In genomic region chr4:77854431-77855111, GRCh38 we compare ENCODE assay signal across 13 cellular contexts. TPM values are rescaled to one million over a fixed set of nuclear protein-coding genes. Genes with fewer than 3 reads are reported as not detected.
DNase-seq lines count a peak whose midpoint lies in the region; ATAC-seq and TF ChIP-seq lines count a peak whose summit lies in the region.
"Had no signal": no experiment of that assay in that cellular context is flagged by ENCODE, and none has a peak within 500 bp of the region (broad histone marks: within the 10 kb centered on the region; RNA-seq: fewer than 3 reads in every experiment).

No MANE protein-coding gene starts in this region.

- no peaks in the 10 kb centered on the region for H3K4me1 ChIP-seq in gastroesophageal sphincter

- DNase-seq in NK-92 treated with Interleukin-12 subunit alpha and Interleukin-12 subunit beta, amount 100 ng/mL, for 24 hours (lab: John Stamatoyannopoulos, UW), result peak; percentile 4
- DNase-seq in NK-92 (lab: John Stamatoyannopoulos, UW; ENCODE audit: unreplicated experiment) (no peak), ureter (ENCODE audit: low spot score) (no peak), NOMO-1 treated with DMSO at 0.1 percent for 48 hours (lab: John Stamatoyannopoulos, UW; ENCODE audit: unreplicated experiment) (no peak)
- peak; percentile 58 for DNase-seq in activated CD4-positive, alpha-beta memory T cell treated with anti-CD3 and anti-CD28 coated beads, Interleukin-2, amount 10 ng/mL, durations not matched to agents 7 days and 5 days
- DNase-seq: amygdala had no signal

- TF ChIP-seq CTCF in gastroesophageal sphincter (IDR thresholded peaks at IDR 0.05), result no peak

- H3K36me3 Mint-ChIP-seq in activated CD4-positive, alpha-beta memory T cell treated with anti-CD3 and anti-CD28 coated beads, Interleukin-2, amount 10 ng/mL, durations not matched to agents 7 days and 5 days (ENCODE audit: low read depth), result peaks cover 10% of the 10 kb centered on the region
- no peaks in the 10 kb centered on the region for H3K36me3 Mint-ChIP-seq in stimulated activated memory B cell treated with anti-CD40 and anti-IgM and Interleukin-4, amounts not matched to agents 10 μg/mL and 1 μg/mL and 100 μg/mL, for 72 hours
- H3K36me3 Mint-ChIP-seq: mesothelial cell of epicardium had no signal

- no peak for TF ChIP-seq POLR2A in gastroesophageal sphincter (IDR thresholded peaks at IDR 0.05)

- peaks cover 8% of the 10 kb centered on the region for H3K27me3 ChIP-seq in gastroesophageal sphincter

- peak overlapping the region; percentile 73 for H3K4me3 Mint-ChIP-seq in activated CD4-positive, alpha-beta memory T cell treated with anti-CD3 and anti-CD28 coated beads, Interleukin-2, amount 10 ng/mL, durations not matched to agents 7 days and 5 days
- peak overlapping the region; percentile 33 for H3K4me3 Mint-ChIP-seq in stimulated activated memory B cell treated with anti-CD40 and anti-IgM and Interleukin-4, amounts not matched to agents 10 μg/mL and 1 μg/mL and 100 μg/mL, for 72 hours
- H3K4me3 Mint-ChIP-seq: GM23338, mesothelial cell of epicardium had no signal

- ATAC-seq in gastroesophageal sphincter, result no peak
- ATAC-seq in stimulated activated memory B cell treated with anti-CD40 and anti-IgM and Interleukin-4, amounts not matched to agents 10 μg/mL and 1 μg/mL and 100 μg/mL, for 72 hours, result no peak
- no peak for ATAC-seq in HG02798 (IDR thresholded peaks at IDR 0.05; ENCODE audit: poor library complexity, unreplicated experiment)
- ATAC-seq: GM23338 had no signal

- H3K9me3 Mint-ChIP-seq in activated CD4-positive, alpha-beta memory T cell treated with anti-CD3 and anti-CD28 coated beads, Interleukin-2, amount 10 ng/mL, durations not matched to agents 7 days and 5 days, result no peaks in the 10 kb centered on the region
- no peaks in the 10 kb centered on the region for H3K9me3 Mint-ChIP-seq in stimulated activated memory B cell treated with anti-CD40 and anti-IgM and Interleukin-4, amounts not matched to agents 10 μg/mL and 1 μg/mL and 100 μg/mL, for 72 hours
- H3K9me3 Mint-ChIP-seq: GM23338, mesothelial cell of epicardium had no signal

- POLR2A ChIA-PET in activated CD4-positive, alpha-beta memory T cell treated with anti-CD3 and anti-CD28 coated beads, Interleukin-2, amount 10 ng/mL, durations not matched to agents 7 days and 5 days (lab: Charles Lee), result interaction anchor here (1.0 to 10.4 kb wide), 4 partner anchors 8 to 53 kb away, joined by 3 to 611 read pairs (median 182); partner anchors contain the start of genes CNOT6L and MRPL1

- CTCF ChIA-PET in activated CD4-positive, alpha-beta memory T cell treated with anti-CD3 and anti-CD28 coated beads, Interleukin-2, amount 10 ng/mL, durations not matched to agents 7 days and 5 days (lab: Charles Lee), result interaction anchor here (1.5 to 8.7 kb wide), 2 partner anchors 35 to 36 kb away, joined by 12 to 118 read pairs; partner anchors contain the start of gene CNOT6L

- no peaks in the 10 kb centered on the region for H3K36me3 ChIP-seq in gastroesophageal sphincter

- H3K27ac ChIP-seq in gastroesophageal sphincter, result peak overlapping the region in 3 of 4 donors; percentile 24 to 59 (median 44)
- H3K27ac ChIP-seq: 22Rv1 had no signal

- peaks cover 67% of the 10 kb centered on the region for H3K4me1 Mint-ChIP-seq in activated CD4-positive, alpha-beta memory T cell treated with anti-CD3 and anti-CD28 coated beads, Interleukin-2, amount 10 ng/mL, durations not matched to agents 7 days and 5 days
- peaks cover 51% of the 10 kb centered on the region for H3K4me1 Mint-ChIP-seq in stimulated activated memory B cell treated with anti-CD40 and anti-IgM and Interleukin-4, amounts not matched to agents 10 μg/mL and 1 μg/mL and 100 μg/mL, for 72 hours
- H3K4me1 Mint-ChIP-seq: GM23338, mesothelial cell of epicardium had no signal

- H3K27ac Mint-ChIP-seq in activated CD4-positive, alpha-beta memory T cell treated with anti-CD3 and anti-CD28 coated beads, Interleukin-2, amount 10 ng/mL, durations not matched to agents 7 days and 5 days, result peak overlapping the region; percentile 100
- peak overlapping the region; percentile 84 for H3K27ac Mint-ChIP-seq in stimulated activated memory B cell treated with anti-CD40 and anti-IgM and Interleukin-4, amounts not matched to agents 10 μg/mL and 1 μg/mL and 100 μg/mL, for 72 hours
- H3K27ac Mint-ChIP-seq: GM23338, mesothelial cell of epicardium had no signal

- H3K27me3 Mint-ChIP-seq in activated CD4-positive, alpha-beta memory T cell treated with anti-CD3 and anti-CD28 coated beads, Interleukin-2, amount 10 ng/mL, durations not matched to agents 7 days and 5 days, result no peaks in the 10 kb centered on the region
- H3K27me3 Mint-ChIP-seq in stimulated activated memory B cell treated with anti-CD40 and anti-IgM and Interleukin-4, amounts not matched to agents 10 μg/mL and 1 μg/mL and 100 μg/mL, for 72 hours, result no peaks in the 10 kb centered on the region

- WGBS in gastroesophageal sphincter (ENCODE audit: low coverage in 1 of 2), 2 donors, result 72 to 74% methylated on average over 7 of the region's 7 CpGs

- no peak for TF ChIP-seq EP300 in gastroesophageal sphincter (IDR thresholded peaks at IDR 0.05)

- no peak overlapping the region for H3K4me3 ChIP-seq in gastroesophageal sphincter
- H3K4me3 ChIP-seq: GM23338, smooth muscle cell had no signal

- H3K9me3 ChIP-seq in gastroesophageal sphincter, result no peaks in the 10 kb centered on the region

RNA-seq across cellular contexts. Expression of gene MRPL1, which starts 8.1 kb away (rescaled TPM):
- total RNA-seq in activated CD4-positive, alpha-beta memory T cell treated with anti-CD3 and anti-CD28 coated beads, Interleukin-2, amount 10 ng/mL, durations not matched to agents 7 days and 5 days, result 10 to 100 TPM; 19.7 to 25.4 TPM
- total RNA-seq in gastroesophageal sphincter (10 to 100 TPM; 17.1 to 25.6 (median 20.4) TPM), ureter (30.5 TPM)

RNA-seq across cellular contexts. Expression of gene CNOT6L, which starts 35.4 kb away (rescaled TPM):
- 100 to 1,000 TPM; 119 to 122 TPM for total RNA-seq in activated CD4-positive, alpha-beta memory T cell treated with anti-CD3 and anti-CD28 coated beads, Interleukin-2, amount 10 ng/mL, durations not matched to agents 7 days and 5 days
- total RNA-seq in gastroesophageal sphincter (10 to 100 TPM; 21.0 to 24.8 (median 22.3) TPM), ureter (64.7 TPM)

Comparison
In these comparisons a context has a peak if more than half of its experiments do, and no peak if none do; other contexts are left out.
1. DNase-seq: peak in NK-92 treated with Interleukin-12 subunit alpha and Interleukin-12 subunit beta, amount 100 ng/mL, for 24 hours (single experiment) and activated CD4-positive, alpha-beta memory T cell treated with anti-CD3 and anti-CD28 coated beads, Interleukin-2, amount 10 ng/mL, durations not matched to agents 7 days and 5 days (single experiment); none in NK-92 (single experiment), ureter (single experiment) and NOMO-1 treated with DMSO at 0.1 percent for 48 hours (single experiment).